8 cellular contexts compared by ENCODE assay signal in genomic region chr10:102241444-102242117, GRCh38. TPM values are rescaled to one million over a fixed set of nuclear protein-coding genes. Genes with fewer than 3 reads are reported as not detected.
DNase-seq lines count a peak whose midpoint lies in the region; TF ChIP-seq lines count a peak whose summit lies in the region.

Gene PITX3 (minus strand): TSS chr10:102241512. CDS start chr10:102232080, 9,432 bp downstream.

- H3K4me3 ChIP-seq in WI38 (ENCODE audit: low read depth, low read length) (peak within 1 kb of the TSS; percentile 68), breast epithelium (peak within 1 kb of the TSS; percentile 57 to 79 (median 66)), skin epidermis (peak within 1 kb of the TSS; percentile 26 to 54 (median 45))

- peaks cover 3 to 9% of the 10 kb centered on the region in 2 donors for H3K4me1 ChIP-seq in breast epithelium

- no peaks in the 10 kb centered on the region for H3K27me3 ChIP-seq in breast epithelium

- intact Hi-C loops in breast epithelium (cut with DNase I; ENCODE audit: low total_unique reads): no loop called here

- H3K27ac ChIP-seq in breast epithelium (peak within 1 kb of the TSS in 1 of 2 donors; percentile 10), skin epidermis (peak within 1 kb of the TSS in 2 of 21 experiments; percentile 43 to 65)

- peak; percentile 95 for DNase-seq in ELF-1 (ENCODE audit: low read depth, low spot score)
- DNase-seq in H4 (ENCODE audit: low spot score): peak; percentile 61
- peak; percentile 52 for DNase-seq in NCI-H1092 treated with DMSO at 0.1 percent for 48 hours (lab: John Stamatoyannopoulos, UW)
- peak; percentile 80 to 87 for DNase-seq in breast epithelium (ENCODE audit: low spot score in 2 of 2)
- peak; percentile 97 for DNase-seq in iPS-NIHi7 (ENCODE audit: extremely low spot score)
- DNase-seq in cerebellar nuclear complex (lab: John Stamatoyannopoulos, UW): no peak

- H3K36me3 ChIP-seq in breast epithelium: no peaks in the 10 kb centered on the region

- no peaks in the 10 kb centered on the region for H3K9me3 ChIP-seq in breast epithelium

- no peak for TF ChIP-seq POLR2A in breast epithelium (IDR thresholded peaks at IDR 0.05)

- TF ChIP-seq CTCF in WI38 (IDR thresholded peaks at IDR 0.05; ENCODE audit: low read depth, low read length) (no peak), breast epithelium (IDR thresholded peaks at IDR 0.05) (no peak)

RNA-seq across cellular contexts. Expression of gene PITX3, which starts in this region (rescaled TPM):
- total RNA-seq in H4 (2014; rRNA removed; shearing (Covaris generic)): not detected in 2 replicates
- not detected for total RNA-seq in breast epithelium

Comparison
In these comparisons a context has a peak if more than half of its experiments do, and no peak if none do; other contexts are left out.
1. Peak in DNase-seq in H4; RNA of the gene not detected or under 1 TPM.
2. Peak in DNase-seq and H3K4me3 ChIP-seq in breast epithelium; RNA of the gene not detected or under 1 TPM.
3. DNase-seq: peak in ELF-1 (single experiment), NCI-H1092 treated with DMSO at 0.1 percent for 48 hours (single experiment) and iPS-NIHi7 (single experiment); none in cerebellar nuclear complex (0 of 2).
4. Peak in every context shown above with its lines, with median percentiles within 50 percentile points of each other: H3K4me3 ChIP-seq.